Comparison of ENCODE assay signal across 8 cellular contexts in the genomic region with DNA sequence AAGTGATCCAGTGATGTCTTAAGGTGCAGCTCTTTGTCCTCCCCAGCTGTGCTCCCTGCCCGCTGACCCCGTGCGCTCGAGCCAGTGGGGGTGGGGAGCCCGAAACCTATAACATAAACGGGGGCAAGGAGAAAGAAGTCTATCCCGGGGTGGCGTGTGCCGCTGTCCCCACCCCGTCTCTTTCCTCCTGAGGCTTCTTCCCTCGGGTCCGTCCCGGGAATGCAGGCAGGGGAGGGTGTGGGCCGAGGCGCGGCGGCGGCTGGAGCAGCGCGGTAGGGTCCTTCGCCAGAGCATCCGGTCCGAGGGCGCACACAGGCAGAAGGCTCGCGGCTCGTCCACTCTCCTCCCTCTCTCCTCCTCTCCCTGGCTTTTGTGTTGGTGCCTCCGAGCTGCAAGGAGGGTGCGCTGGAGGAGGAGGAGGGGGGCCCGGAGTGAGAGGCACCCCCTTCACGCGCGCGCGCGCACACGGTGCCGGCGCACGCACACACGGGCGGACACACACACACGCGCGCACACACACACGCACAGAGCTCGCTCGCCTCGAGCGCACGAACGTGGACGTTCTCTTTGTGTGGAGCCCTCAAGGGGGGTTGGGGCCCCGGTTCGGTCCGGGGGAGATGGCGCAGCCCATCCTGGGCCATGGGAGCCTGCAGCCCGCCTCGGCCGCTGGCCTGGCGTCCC. TPM values are rescaled to one million over a fixed set of nuclear protein-coding genes. Genes with fewer than 3 reads are reported as not detected.
DNase-seq lines count a peak whose midpoint lies in the region; ATAC-seq and TF ChIP-seq lines count a peak whose summit lies in the region.

A gene (plus strand): TSS at position 517 of the 681 bp plus-strand sequence. CDS start 101 bp downstream, at position 618.

- H3K4ac ChIP-seq in trophoblast cell (ENCODE audit: low read depth, low read length): no peak within 1 kb of the TSS

- peaks cover 48% of the 10 kb centered on the region for H3K4me1 Mint-ChIP-seq in CD4-positive, alpha-beta T cell (ENCODE audit: low read depth)

- H3K4me2 ChIP-seq in OCI-LY7 (ENCODE audit: low read length) (peak within 1 kb of the TSS; percentile 74), trophoblast cell (ENCODE audit: low read length) (peak within 1 kb of the TSS; percentile 90)

- peak within 1 kb of the TSS; percentile 68 for H2BK120ac ChIP-seq in trophoblast cell (ENCODE audit: insufficient read depth, low read length, poor library complexity)

- peak within 1 kb of the TSS; percentile 71 for H3K14ac ChIP-seq in trophoblast cell (ENCODE audit: low read length)

- peaks cover 11% of the 10 kb centered on the region for H3K79me1 ChIP-seq in trophoblast cell (ENCODE audit: low read length)

- peaks cover 19% of the 10 kb centered on the region for H3K36me3 Mint-ChIP-seq in CD4-positive, alpha-beta T cell (ENCODE audit: low read depth)
- peaks cover 18 to 22% of the 10 kb centered on the region in 2 donors for H3K36me3 Mint-ChIP-seq in activated naive CD4-positive, alpha-beta T cell treated with anti-CD3 and anti-CD28 coated beads, Interleukin-2, amount 50 U/mL, for 72 hours

- intact Hi-C loops in CD4-positive, alpha-beta T cell (cut with DNase I, micrococcal nuclease): loop anchor here (5.0 kb wide), 2 partner anchors 84 to 96 kb away; a partner anchor contains a TSS
- intact Hi-C loops in OCI-LY7 (cut with micrococcal nuclease; ENCODE audit: unreplicated experiment): loop anchor here (10.0 kb wide), 1 partner anchor 387 kb away; no protein-coding TSS in a partner anchor
- intact Hi-C loops in left cardiac atrium (cut with DNase I): no loop called here

- CTCF ChIA-PET in CD4-positive, alpha-beta T cell (lab: Charles Lee): interaction anchor here (1.3 kb wide), 1 partner anchor 51 kb away, joined by 3 read pairs; no protein-coding TSS in a partner anchor
- CTCF ChIA-PET in OCI-LY7 (lab: Charles Lee; ENCODE audit: unreplicated experiment): no interaction called here

- no peak within 1 kb of the TSS for H2BK5ac ChIP-seq in trophoblast cell (ENCODE audit: low read depth, low read length, poor library complexity)

- no peaks in the 10 kb centered on the region for H3K9me3 Mint-ChIP-seq in CD4-positive, alpha-beta T cell
- no peaks in the 10 kb centered on the region for H3K9me3 Mint-ChIP-seq in activated naive CD4-positive, alpha-beta T cell treated with anti-CD3 and anti-CD28 coated beads, Interleukin-2, amount 50 U/mL, for 72 hours

- ATAC-seq in CD4-positive, alpha-beta T cell (ENCODE audit: poor library complexity): peak; percentile 60
- peak; percentile 14 for ATAC-seq in GM21723 (IDR thresholded peaks at IDR 0.05; ENCODE audit: unreplicated experiment)
- peak; percentile 8 to 38 for ATAC-seq in activated naive CD4-positive, alpha-beta T cell treated with anti-CD3 and anti-CD28 coated beads, Interleukin-2, amount 50 U/mL, for 72 hours
- ATAC-seq in left cardiac atrium: peak; percentile 20 to 45
- no peak for ATAC-seq in HG03571 (IDR thresholded peaks at IDR 0.05; ENCODE audit: unreplicated experiment)

- H3K4me3 ChIP-seq in OCI-LY7 (ENCODE audit: low read depth, low read length, poor library complexity, severe bottlenecking) (peak within 1 kb of the TSS; percentile 63), trophoblast cell (ENCODE audit: low read depth, low read length) (peak within 1 kb of the TSS; percentile 68)

- H3K27ac Mint-ChIP-seq in CD4-positive, alpha-beta T cell: peak within 1 kb of the TSS; percentile 91
- peak within 1 kb of the TSS; percentile 88 to 96 for H3K27ac Mint-ChIP-seq in activated naive CD4-positive, alpha-beta T cell treated with anti-CD3 and anti-CD28 coated beads, Interleukin-2, amount 50 U/mL, for 72 hours

- peak within 1 kb of the TSS; percentile 89 for H2AFZ ChIP-seq in OCI-LY7 (ENCODE audit: low read length)
- H2AFZ ChIP-seq in trophoblast cell (ENCODE audit: insufficient read depth, low read length, poor library complexity): peak within 1 kb of the TSS; percentile 94

- H3K27ac ChIP-seq in CD4-positive, alpha-beta T cell (ENCODE audit: low read depth, low read length): peak within 1 kb of the TSS; percentile 53
- H3K27ac ChIP-seq in OCI-LY7 (ENCODE audit: low read depth, low read length, poor library complexity, severe bottlenecking) (peak within 1 kb of the TSS; percentile 48), trophoblast cell (ENCODE audit: low read depth, low read length) (no peak within 1 kb of the TSS)

- H4K12ac ChIP-seq in trophoblast cell (ENCODE audit: low read depth, low read length): peak within 1 kb of the TSS; percentile 46

- H3K4me3 Mint-ChIP-seq in CD4-positive, alpha-beta T cell: peak within 1 kb of the TSS; percentile 90

- POLR2A ChIA-PET in CD4-positive, alpha-beta T cell (lab: Charles Lee): interaction anchor here (0.9 to 2.0 kb wide), 4 partner anchors 8 to 395 kb away, joined by 4 to 5 read pairs (median 4); no protein-coding TSS in a partner anchor
- POLR2A ChIA-PET in OCI-LY7 (lab: Charles Lee): interaction anchor here (2.3 kb wide), 1 partner anchor 15 kb away, joined by 8 read pairs; no protein-coding TSS in a partner anchor

- H3K9me3 ChIP-seq in CD4-positive, alpha-beta T cell (ENCODE audit: control insufficient read depth, low read length): no peaks in the 10 kb centered on the region
- H3K9me3 ChIP-seq in OCI-LY7 (ENCODE audit: low read length) (no peaks in the 10 kb centered on the region), trophoblast cell (ENCODE audit: insufficient read depth, low read depth, low read length) (no peaks in the 10 kb centered on the region)

- TF ChIP-seq CTCF in CD4-positive, alpha-beta T cell (IDR thresholded peaks at IDR 0.05): no peak
- no peak for TF ChIP-seq CTCF in OCI-LY7 (conservative IDR thresholded peaks at IDR 0.05; ENCODE audit: low read length)
- TF ChIP-seq CTCF in GM10266 (IDR thresholded peaks at IDR 0.05; ENCODE audit: control insufficient read depth, insufficient read depth, low read depth, missing control alignments): no peak

- peak within 1 kb of the TSS; percentile 35 for H2AK5ac ChIP-seq in trophoblast cell (ENCODE audit: low read length)

- WGBS in trophoblast cell (ENCODE audit: extremely low coverage, insufficient coverage, insufficient read length): no CpG with 5 or more reads among the region's 61 CpGs

- H3K27me3 ChIP-seq in CD4-positive, alpha-beta T cell (ENCODE audit: control insufficient read depth, insufficient read depth, low read length): no peaks in the 10 kb centered on the region
- H3K27me3 ChIP-seq in trophoblast cell (ENCODE audit: insufficient read depth, low read length): no peaks in the 10 kb centered on the region

- no peaks in the 10 kb centered on the region for H4K20me1 ChIP-seq in OCI-LY7 (ENCODE audit: insufficient read depth, low read length)

- no peaks in the 10 kb centered on the region for H3K27me3 Mint-ChIP-seq in CD4-positive, alpha-beta T cell

- H4K91ac ChIP-seq in trophoblast cell (ENCODE audit: low read depth, low read length): peak within 1 kb of the TSS; percentile 35

- H2BK12ac ChIP-seq in trophoblast cell (ENCODE audit: low read length): peak within 1 kb of the TSS; percentile 45

- H3K9me2 ChIP-seq in OCI-LY7 (ENCODE audit: insufficient read depth, low read length): no peaks in the 10 kb centered on the region

- no peak within 1 kb of the TSS for H3K23ac ChIP-seq in trophoblast cell (ENCODE audit: low read length)

- H3K79me2 ChIP-seq in OCI-LY7 (ENCODE audit: insufficient read depth, low read depth, low read length) (no peaks in the 10 kb centered on the region), trophoblast cell (ENCODE audit: control insufficient read depth, insufficient read depth, low read length, poor library complexity) (peaks cover 2% of the 10 kb centered on the region)

- DNase-seq in CD4-positive, alpha-beta T cell: peak; percentile 8 to 51 (median 42)
- no peak for DNase-seq in OCI-LY7 (ENCODE audit: low spot score)
- DNase-seq in activated naive CD4-positive, alpha-beta T cell treated with anti-CD3 and anti-CD28 coated beads, Interleukin-2, amount 50 U/mL, for 72 hours (ENCODE audit: low spot score in 2 of 2): peak; percentile 10 to 56
- peak; percentile 31 for DNase-seq in left cardiac atrium
- peak in 1 of 2 donors; percentile 8 for DNase-seq in trophoblast cell
- no peak for DNase-seq in GM10266 (ENCODE audit: extremely low spot score)

- H3K9ac ChIP-seq in trophoblast cell (ENCODE audit: low read length): no peak within 1 kb of the TSS

- peak within 1 kb of the TSS; percentile 58 for H4K8ac ChIP-seq in trophoblast cell (ENCODE audit: low read depth, low read length)

- no TSS peak for BruUV-seq in OCI-LY7 (replicated peaks; lab: Mats Ljungman, UMichigan)

- peaks cover 63% of the 10 kb centered on the region for H3K4me1 ChIP-seq in OCI-LY7 (ENCODE audit: insufficient read depth, low read length, poor library complexity, severe bottlenecking)
- peaks cover 11 to 22% of the 10 kb centered on the region in 2 experiments for H3K4me1 ChIP-seq in trophoblast cell (ENCODE audit: control insufficient read depth in 1 of 2, insufficient read depth in 2 of 2, low read length in 2 of 2)

- no peaks in the 10 kb centered on the region for H3K36me3 ChIP-seq in OCI-LY7 (ENCODE audit: insufficient read depth, low read length)
- no peaks in the 10 kb centered on the region for H3K36me3 ChIP-seq in trophoblast cell (ENCODE audit: control insufficient read depth in 1 of 2, insufficient read depth in 2 of 2, low read length in 2 of 2)

- peak within 1 kb of the TSS; percentile 80 for H3K18ac ChIP-seq in trophoblast cell (ENCODE audit: low read length)

RNA-seq across cellular contexts. Expression of the gene that starts here (rescaled TPM):
- total RNA-seq in CD4-positive, alpha-beta T cell: 10 to 100 TPM; 14.4 to 14.8 TPM
- total RNA-seq in OCI-LY7 (2014; rRNA removed; shearing (Covaris generic)): 0.28 and 0.92 TPM in 2 replicates
- total RNA-seq in OCI-LY7 (2022): 0.68 and 2.1 TPM in 2 replicates
- 10 to 100 TPM; 22.8 to 34.8 TPM for total RNA-seq in activated naive CD4-positive, alpha-beta T cell treated with anti-CD3 and anti-CD28 coated beads, Interleukin-2, amount 50 U/mL, for 72 hours
- total RNA-seq in left cardiac atrium: 10 to 100 TPM in 1 of 2 donors, 1 to 10 TPM in 1; 3.8 to 19.2 TPM
- 1.0 and 1.1 TPM in 2 replicates for polyA plus RNA-seq in trophoblast cell (2013)

Comparison
In these comparisons a context has a peak if more than half of its experiments do, and no peak if none do; other contexts are left out.
1. DNase-seq: peak in CD4-positive, alpha-beta T cell (10 of 10), activated naive CD4-positive, alpha-beta T cell treated with anti-CD3 and anti-CD28 coated beads, Interleukin-2, amount 50 U/mL, for 72 hours (2 of 2) and left cardiac atrium (single experiment); none in OCI-LY7 (single experiment) and GM10266 (single experiment).
2. intact Hi-C loops: an anchor here in CD4-positive, alpha-beta T cell (5.0 kb wide) and OCI-LY7 (10.0 kb wide); none called in left cardiac atrium.